In the genomic region with DNA sequence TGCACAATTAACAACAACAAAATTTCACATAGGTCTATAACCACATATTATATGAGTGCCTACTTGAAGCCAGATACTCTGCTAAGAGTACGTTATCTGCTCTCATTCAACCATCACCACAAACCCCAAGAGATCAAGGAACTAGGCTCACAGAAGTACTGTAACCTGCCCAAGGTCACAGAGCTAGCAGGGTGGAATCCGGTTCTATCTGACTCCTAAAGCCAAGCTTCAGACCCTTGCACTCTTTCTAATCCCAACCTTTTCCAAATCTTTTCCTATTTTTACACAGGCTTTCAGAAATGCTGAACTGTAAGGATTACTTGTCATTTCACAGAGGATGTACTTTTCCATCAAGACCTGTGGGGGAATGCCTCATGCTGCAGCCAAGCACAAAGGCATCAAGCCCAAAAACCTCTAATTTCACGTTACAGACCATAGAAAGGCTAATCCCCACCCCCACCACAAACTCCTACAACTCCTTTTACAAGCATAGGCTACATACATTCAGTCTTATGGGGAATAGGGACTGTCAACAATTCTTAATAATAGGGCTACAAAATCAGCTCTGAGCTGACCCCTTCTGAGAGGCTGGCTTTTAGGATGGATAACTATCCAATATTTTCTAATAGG, we compare ENCODE assay signal across 8 cellular contexts. TPM values are rescaled to one million over a fixed set of nuclear protein-coding genes. Genes with fewer than 3 reads are reported as not detected.
DNase-seq lines count a peak whose midpoint lies in the region; ATAC-seq and TF ChIP-seq lines count a peak whose summit lies in the region.

No MANE protein-coding gene starts in this region.

- H3K4me1 ChIP-seq in esophagus muscularis mucosa = peaks cover 9 to 45% (median 34%) of the 10 kb centered on the region in 4 donors

- WGBS in esophagus muscularis mucosa = 38% methylated on average over 3 of the region's 3 CpGs

- no peaks in the 10 kb centered on the region for H3K27me3 ChIP-seq in esophagus muscularis mucosa

- TF ChIP-seq CTCF in esophagus muscularis mucosa (IDR thresholded peaks at IDR 0.05) = no peak
- TF ChIP-seq CTCF in retinal pigment epithelial cell (conservative IDR thresholded peaks at IDR 0.05; ENCODE audit: low read depth, low read length) = no peak

- ATAC-seq in SK-N-SH treated with all-trans-retinoic acid at 6 μM for 48 hours = no peak

- no peak for TF ChIP-seq POLR2A in esophagus muscularis mucosa (IDR thresholded peaks at IDR 0.05; ENCODE audit: low read depth)

- H3K4me3 ChIP-seq in esophagus muscularis mucosa (peak overlapping the region; percentile 68 to 83 (median 74)), retinal pigment epithelial cell (ENCODE audit: low read length) (peak overlapping the region; percentile 86)

- H3K36me3 ChIP-seq in esophagus muscularis mucosa = no peaks in the 10 kb centered on the region

- H3K9me3 ChIP-seq in esophagus muscularis mucosa = no peaks in the 10 kb centered on the region

- DNase-seq in activated gamma-delta T cell treated with Interleukin-2 at 50 U/mL for 16 hours (peak; percentile 7), activated gamma-delta T cell (lab: John Stamatoyannopoulos, UW) (no peak), esophagus muscularis mucosa (ENCODE audit: extremely low spot score) (no peak), retinal pigment epithelial cell (ENCODE audit: low read depth) (no peak), HK-2 (ENCODE audit: unreplicated experiment) (no peak), NCI-H2227 (lab: John Stamatoyannopoulos, UW; ENCODE audit: unreplicated experiment) (no peak), mucosa of gallbladder (ENCODE audit: low spot score) (no peak)

- H3K27ac ChIP-seq in esophagus muscularis mucosa (replicated peaks in 1 of 4) = peak overlapping the region; percentile 92 to 96 (median 94)

- TF ChIP-seq EP300 in esophagus muscularis mucosa (IDR thresholded peaks at IDR 0.05) = no peak

- intact Hi-C loops in esophagus muscularis mucosa (cut with DNase I) = no loop called here

TF ChIP-seq in SK-N-SH treated with all-trans-retinoic acid at 6 μM for 48 hours, 23 proteins besides CTCF, POLR2A, EP300 and RAD21:
- no peak for TF ChIP-seq ZNF8 (CRISPR knock-in tag; IDR thresholded peaks at IDR 0.05)
- TF ChIP-seq ZFP3 (CRISPR knock-in tag; IDR thresholded peaks at IDR 0.05) = peak; percentile 45; the same call in 1 of the 2 replicates

RNA-seq across cellular contexts. Expression of gene PRCP, which starts 0.9 kb away (rescaled TPM):
- 10 to 100 TPM; 29.1 to 46.2 (median 35.0) TPM for total RNA-seq in esophagus muscularis mucosa
- 48.7 TPM for total RNA-seq in mucosa of gallbladder

RNA-seq across cellular contexts. Expression of gene DDIAS, which starts 2.2 kb away (rescaled TPM):
- total RNA-seq in esophagus muscularis mucosa (1 to 10 TPM in 1 of 4 donors, under 1 TPM in 2, not detected in 1; 0.17 to 1.6 (median 0.52) TPM), mucosa of gallbladder (0.78 TPM)
